8 cellular contexts compared by ENCODE assay signal in genomic region chr11:33802414-33802950, GRCh38. TPM values are rescaled to one million over a fixed set of nuclear protein-coding genes. Genes with fewer than 3 reads are reported as not detected.
DNase-seq lines count a peak whose midpoint lies in the region; ATAC-seq, FAIRE-seq and TF ChIP-seq lines count a peak whose summit lies in the region.

No MANE protein-coding gene starts in this region.

- H4K20me1 ChIP-seq in OCI-LY1 (ENCODE audit: insufficient read depth, low read length) (no peaks in the 10 kb centered on the region), keratinocyte (ENCODE audit: control insufficient read depth, extremely low read depth, insufficient read depth, low read length) (no peaks in the 10 kb centered on the region)

- H3K9ac ChIP-seq in OCI-LY1 (ENCODE audit: low read length) (no peak overlapping the region), keratinocyte (ENCODE audit: control insufficient read depth, extremely low read depth, insufficient read depth, low read length) (no peak overlapping the region)

- dilution Hi-C loops in keratinocyte (cut with MboI; ENCODE audit: extremely low pct_ligation_motif_present, low sequenced_read_pairs): no loop called here

- H3K9me2 ChIP-seq in OCI-LY1 (ENCODE audit: low read depth, low read length): no peaks in the 10 kb centered on the region

- H2AFZ ChIP-seq in OCI-LY1 (ENCODE audit: low read length): no peak overlapping the region
- H2AFZ ChIP-seq in keratinocyte (ENCODE audit: control insufficient read depth, low read length): peak overlapping the region; percentile 78

- H3K27me3 ChIP-seq in OCI-LY1 (ENCODE audit: insufficient read depth, low read length): no peaks in the 10 kb centered on the region
- H3K27me3 ChIP-seq in keratinocyte (ENCODE audit: control insufficient read depth, extremely low read depth, insufficient read depth, low read length): peaks cover 18% of the 10 kb centered on the region

- no peak for ATAC-seq in GM18517 (IDR thresholded peaks at IDR 0.05; ENCODE audit: unreplicated experiment)

- no peaks in the 10 kb centered on the region for H3F3A ChIP-seq in OCI-LY1 (ENCODE audit: insufficient read depth, low read length)

- H3K4me2 ChIP-seq in OCI-LY1 (ENCODE audit: low read length): peak overlapping the region; percentile 49; the same call in 1 of the 2 replicates
- peak overlapping the region; percentile 94 for H3K4me2 ChIP-seq in keratinocyte (ENCODE audit: control insufficient read depth, extremely low read depth, insufficient read depth, low read depth, low read length)

- FAIRE-seq in keratinocyte (lab: Jason Lieb, UNC): peak; percentile 57

- H3K4me3 ChIP-seq in OCI-LY1 (ENCODE audit: low read depth, low read length, poor library complexity, severe bottlenecking): no peak overlapping the region
- H3K4me3 ChIP-seq in keratinocyte (ENCODE audit: control insufficient read depth in 2 of 3, extremely low read depth in 1 of 3, insufficient read depth in 2 of 3, low read depth in 1 of 3, low read length in 3 of 3): peak overlapping the region in 2 of 3 experiments; percentile 37 to 39

- no peaks in the 10 kb centered on the region for H3K9me1 ChIP-seq in keratinocyte (ENCODE audit: control insufficient read depth, extremely low read depth, insufficient read depth, low read length)

- H3K27ac ChIP-seq in OCI-LY1 (ENCODE audit: low read depth, low read length, poor library complexity, severe bottlenecking) (no peak overlapping the region), keratinocyte (ENCODE audit: control insufficient read depth, insufficient read depth, low read length) (no peak overlapping the region)

- peak; percentile 84 for DNase-seq in D341Med (ENCODE audit: low spot score)
- DNase-seq in HS-5 (ENCODE audit: low read depth): peak; percentile 31
- DNase-seq in cerebellar cortex (ENCODE audit: low spot score): peak; percentile 93
- peak; percentile 9 for DNase-seq in keratinocyte (ENCODE audit: low read depth, low spot score)
- peak; percentile 37 for DNase-seq in stimulated activated CD4-positive, alpha-beta T cell treated with anti-CD3 and anti-CD28 coated beads, Interleukin-1b, Interleukin-23, amount 100 ng/mL, for 48 hours
- DNase-seq in GF-D8 (lab: John Stamatoyannopoulos, UW): no peak

- H3K79me2 ChIP-seq in OCI-LY1 (ENCODE audit: insufficient read depth, low read length) (no peaks in the 10 kb centered on the region), keratinocyte (ENCODE audit: control insufficient read depth, insufficient read depth, low read length) (no peaks in the 10 kb centered on the region)

- H3K4me1 ChIP-seq in OCI-LY1 (ENCODE audit: insufficient read depth, low read length, severe bottlenecking): peaks cover 4% of the 10 kb centered on the region
- peaks cover 8% of the 10 kb centered on the region for H3K4me1 ChIP-seq in keratinocyte (ENCODE audit: control insufficient read depth, extremely low read depth, insufficient read depth, low read length)

- H3K36me3 ChIP-seq in OCI-LY1 (ENCODE audit: insufficient read depth, low read length): no peaks in the 10 kb centered on the region
- no peaks in the 10 kb centered on the region for H3K36me3 ChIP-seq in keratinocyte (ENCODE audit: control insufficient read depth in 2 of 2, extremely low read depth in 1 of 2, insufficient read depth in 2 of 2, low read length in 2 of 2)

- no peak for TF ChIP-seq CTCF in OCI-LY1 (IDR thresholded peaks at IDR 0.05; ENCODE audit: low read length)
- no peak for TF ChIP-seq CTCF in keratinocyte (optimal IDR thresholded peaks at IDR 0.05 in 1 of 3, IDR thresholded peaks at IDR 0.05 in 1 of 3, conservative IDR thresholded peaks at IDR 0.05 in 1 of 3; ENCODE audit: extremely low read depth in 1 of 3, insufficient read depth in 2 of 3, low read length in 3 of 3)

- no peaks in the 10 kb centered on the region for H3K9me3 ChIP-seq in OCI-LY1 (ENCODE audit: low read length)
- H3K9me3 ChIP-seq in keratinocyte (ENCODE audit: control insufficient read depth, low read depth, low read length): no peaks in the 10 kb centered on the region

RNA-seq across cellular contexts. Expression of gene FBXO3, which starts 28.2 kb away (rescaled TPM):
- polyA plus RNA-seq in keratinocyte: 47.3 to 68.6 TPM (median 48.5 TPM) in 3 replicates
- 42.8 TPM for polyA plus RNA-seq in keratinocyte (2011; ENCODE audit: low read depth)
- polyA plus RNA-seq in keratinocyte (2011; cell fraction: cytosol; rRNA removed): 22.3 and 50.6 TPM in 2 replicates
- polyA plus RNA-seq in keratinocyte (2011; cell fraction: nucleus; rRNA removed): 44.9 and 65.7 TPM in 2 replicates
- polyA plus RNA-seq in keratinocyte (2012; ENCODE audit: low replicate concordance): 25.0 and 34.6 TPM in 2 replicates
- polyA minus RNA-seq in keratinocyte: 11.1 to 60.4 TPM (median 40.3 TPM) in 3 replicates
- polyA minus RNA-seq in keratinocyte (2011; cell fraction: cytosol; rRNA and poly(A)+ RNA removed): 35.5 TPM
- polyA minus RNA-seq in keratinocyte (2011; cell fraction: nucleus; rRNA and poly(A)+ RNA removed): 32.0 and 44.9 TPM in 2 replicates
